Comparison of ENCODE assay signal across 1 cellular context in genomic region chr7:33487998-33488682, GRCh38.
TF ChIP-seq lines count a peak whose summit lies in the region.

No MANE protein-coding gene starts in this region.

TF ChIP-seq in GM12878, 131 proteins besides CTCF, POLR2A, EP300 and RAD21 (continued from another document):
- TF ChIP-seq NKRF (conservative IDR thresholded peaks at IDR 0.05) (no peak), NR2C1 (IDR thresholded peaks at IDR 0.05) (no peak), BHLHE40 (IDR thresholded peaks at IDR 0.05; ENCODE audit: borderline replicate concordance in 1 of 2, low read depth in 2 of 2, low read length in 1 of 2) (peak; percentile 18 to 35; a peak in 1 of 4 replicates), IKZF2 (IDR thresholded peaks at IDR 0.05) (peak; percentile 43 to 61; a peak in 2 of 4 replicates), MLLT1 (IDR thresholded peaks at IDR 0.05) (no peak), RELB (IDR thresholded peaks at IDR 0.05; ENCODE audit: low read depth) (no peak), CREB1 (IDR thresholded peaks at IDR 0.05; ENCODE audit: low read depth) (no peak), CBX5 (IDR thresholded peaks at IDR 0.05; ENCODE audit: low read depth) (no peak)
TF ChIP-seq in GM12878: peak in this region for 7.
